34 cellular contexts compared by ENCODE assay signal in the genomic region with DNA sequence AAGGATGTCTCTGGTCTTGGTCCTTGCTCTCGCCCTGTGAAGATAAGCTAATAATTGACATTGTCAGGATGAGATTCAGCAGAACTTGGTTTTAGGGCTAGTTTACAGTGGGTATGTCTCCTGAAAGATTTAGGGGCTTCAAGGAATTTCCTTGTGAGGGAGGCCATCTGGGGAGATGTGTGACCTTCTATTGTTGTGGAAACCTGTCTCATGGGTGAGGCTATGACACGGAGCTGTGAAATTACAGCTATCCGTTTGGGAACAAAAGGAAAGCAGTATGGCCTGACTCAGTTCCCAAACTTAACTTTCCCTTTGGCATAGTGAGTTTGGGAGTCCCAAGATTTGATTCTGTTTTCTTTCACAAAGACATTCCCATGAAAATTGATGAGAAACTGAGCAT.
"Had no signal": no experiment of that assay in that cellular context is flagged by ENCODE, and none has a peak within 500 bp of the region (broad histone marks: within the 10 kb centered on the region; RNA-seq: fewer than 3 reads in every experiment).

No MANE protein-coding gene starts in this region.

- H3K4me1 ChIP-seq: ascending aorta, sigmoid colon, suprapubic skin, tibial nerve had no signal

- H3K27me3 Mint-ChIP-seq: activated CD4-positive, alpha-beta memory T cell treated with anti-CD3 and anti-CD28 coated beads, Interleukin-2, amount 10 ng/mL, durations not matched to agents 7 days and 5 days; activated CD4-positive, alpha-beta T cell treated with anti-CD3 and anti-CD28 coated beads, Interleukin-2, amount 10 ng/mL, durations not matched to agents 7 days and 5 days; activated naive CD4-positive, alpha-beta T cell treated with anti-CD3 and anti-CD28 coated beads, Interleukin-2, amount 10 ng/mL, durations not matched to agents 7 days and 5 days; activated naive CD8-positive, alpha-beta T cell treated with anti-CD3 and anti-CD28 coated beads, Interleukin-2, amount 10 ng/mL, durations not matched to agents 7 days and 5 days; activated T-cell treated with anti-CD3 and anti-CD28 coated beads, Interleukin-2, amount 50 U/mL, for 24 hours; brain; progenitor cell of endocrine pancreas; T-helper 17 cell had no signal

- H3K27ac ChIP-seq: ascending aorta, neutrophil, ovary, sigmoid colon, suprapubic skin, tibial nerve had no signal

- H3K27ac Mint-ChIP-seq: activated CD4-positive, alpha-beta memory T cell treated with anti-CD3 and anti-CD28 coated beads, Interleukin-2, amount 10 ng/mL, durations not matched to agents 7 days and 5 days; activated CD4-positive, alpha-beta T cell treated with anti-CD3 and anti-CD28 coated beads, Interleukin-2, amount 10 ng/mL, durations not matched to agents 7 days and 5 days; activated naive CD4-positive, alpha-beta T cell treated with anti-CD3 and anti-CD28 coated beads, Interleukin-2, amount 10 ng/mL, durations not matched to agents 7 days and 5 days; activated naive CD8-positive, alpha-beta T cell treated with anti-CD3 and anti-CD28 coated beads, Interleukin-2, amount 10 ng/mL, durations not matched to agents 7 days and 5 days; activated T-cell treated with anti-CD3 and anti-CD28 coated beads, Interleukin-2, amount 50 U/mL, for 24 hours; brain; progenitor cell of endocrine pancreas; T-helper 17 cell had no signal

- FAIRE-seq: endometrium, urothelium cell line had no signal

- H3K9me3 ChIP-seq: neutrophil, ovary, sigmoid colon, suprapubic skin had no signal

- H3K27me3 ChIP-seq: ascending aorta, heart left ventricle, neutrophil, ovary, sigmoid colon, suprapubic skin, tibial nerve had no signal

- H3K4me2 ChIP-seq: smooth muscle cell had no signal

- ATAC-seq: left colon, T-helper 17 cell had no signal

- H3K36me3 ChIP-seq: ovary, sigmoid colon had no signal

- H3K4me1 Mint-ChIP-seq: activated naive CD4-positive, alpha-beta T cell treated with anti-CD3 and anti-CD28 coated beads, Interleukin-2, amount 10 ng/mL, durations not matched to agents 7 days and 5 days; brain had no signal

- H3K4me3 Mint-ChIP-seq: activated CD4-positive, alpha-beta memory T cell treated with anti-CD3 and anti-CD28 coated beads, Interleukin-2, amount 10 ng/mL, durations not matched to agents 7 days and 5 days; activated CD4-positive, alpha-beta T cell treated with anti-CD3 and anti-CD28 coated beads, Interleukin-2, amount 10 ng/mL, durations not matched to agents 7 days and 5 days; activated naive CD4-positive, alpha-beta T cell treated with anti-CD3 and anti-CD28 coated beads, Interleukin-2, amount 10 ng/mL, durations not matched to agents 7 days and 5 days; activated naive CD8-positive, alpha-beta T cell treated with anti-CD3 and anti-CD28 coated beads, Interleukin-2, amount 10 ng/mL, durations not matched to agents 7 days and 5 days; activated T-cell treated with anti-CD3 and anti-CD28 coated beads, Interleukin-2, amount 50 U/mL, for 24 hours; brain; nephron progenitor cell; T-helper 17 cell had no signal

- DNase-seq: activated CD4-positive, alpha-beta memory T cell treated with anti-CD3 and anti-CD28 coated beads, Interleukin-2, amount 10 ng/mL, durations not matched to agents 7 days and 5 days; activated CD4-positive, alpha-beta T cell treated with anti-CD3 and anti-CD28 coated beads for 1 hour; activated CD4-positive, alpha-beta T cell treated with anti-CD3 and anti-CD28 coated beads, Interleukin-2, amount 10 ng/mL, durations not matched to agents 7 days and 5 days; activated CD8-positive, alpha-beta memory T cell treated with anti-CD3 and anti-CD28 coated beads, Interleukin-2, amount 50 U/mL, for 48 hours; activated gamma-delta T cell; activated naive CD4-positive, alpha-beta T cell treated with anti-CD3 and anti-CD28 coated beads, Interleukin-2, amount 10 ng/mL, durations not matched to agents 7 days and 5 days; activated naive CD8-positive, alpha-beta T cell treated with anti-CD3 and anti-CD28 coated beads, Interleukin-2, amount 10 ng/mL, durations not matched to agents 7 days and 5 days; activated T-cell treated with anti-CD3 and anti-CD28 coated beads, Interleukin-2, amount 50 U/mL, for 24 hours; central memory CD4-positive, alpha-beta T cell; dermis blood vessel endothelial cell; effector CD4-positive, alpha-beta T cell; erythroblast; heart left ventricle; hypothalamus; immature natural killer cell; kidney; left colon; nephron progenitor cell; ovary; retina; sigmoid colon; stimulated activated CD4-positive, alpha-beta T cell treated with anti-CD3 and anti-CD28 coated beads, Interleukin-1b, Interleukin-23, amount 100 ng/mL, for 48 hours; stimulated activated naive CD4-positive, alpha-beta T cell; SW 1271; T-helper 17 cell had no signal

- H3K4me3 ChIP-seq: ascending aorta, heart left ventricle, ovary, sigmoid colon, smooth muscle cell, suprapubic skin, tibial nerve had no signal
